Comparison of ENCODE assay signal across 22 cellular contexts in genomic region chr3:122620399-122620798, GRCh38. TPM values are rescaled to one million over a fixed set of nuclear protein-coding genes. Genes with fewer than 3 reads are reported as not detected.
DNase-seq lines count a peak whose midpoint lies in the region; ATAC-seq and TF ChIP-seq lines count a peak whose summit lies in the region.
"Had no signal": no experiment of that assay in that cellular context is flagged by ENCODE, and none has a peak within 500 bp of the region (broad histone marks: within the 10 kb centered on the region; RNA-seq: fewer than 3 reads in every experiment).

No MANE protein-coding gene starts in this region.

- H3K4me1 ChIP-seq in body of pancreas: no peaks in the 10 kb centered on the region
- H3K4me1 ChIP-seq: BE2C had no signal

- peaks cover 10% of the 10 kb centered on the region for H3K4me1 Mint-ChIP-seq in activated naive CD8-positive, alpha-beta T cell treated with anti-CD3 and anti-CD28 coated beads, Interleukin-2, amount 50 U/mL, for 24 hours
- no peaks in the 10 kb centered on the region for H3K4me1 Mint-ChIP-seq in activated naive CD8-positive, alpha-beta T cell treated with anti-CD3 and anti-CD28 coated beads for 36 hours
- peaks cover 51 to 82% (median 62%) of the 10 kb centered on the region in 3 donors for H3K4me1 Mint-ChIP-seq in naive B cell
- H3K4me1 Mint-ChIP-seq in CD14-positive monocyte: peaks cover 3% of the 10 kb centered on the region

- H3K36me3 Mint-ChIP-seq in activated naive CD8-positive, alpha-beta T cell treated with anti-CD3 and anti-CD28 coated beads, Interleukin-2, amount 50 U/mL, for 24 hours (ENCODE audit: low read depth): peaks cover 34% of the 10 kb centered on the region
- H3K36me3 Mint-ChIP-seq in activated naive CD8-positive, alpha-beta T cell treated with anti-CD3 and anti-CD28 coated beads for 36 hours: peaks cover 16% of the 10 kb centered on the region
- peaks cover 41 to 46% of the 10 kb centered on the region in 2 donors for H3K36me3 Mint-ChIP-seq in naive B cell
- H3K36me3 Mint-ChIP-seq in CD14-positive monocyte: peaks cover 0 to 21% of the 10 kb centered on the region in 2 donors

- WGBS in body of pancreas, 2 donors: 26 to 37% methylated on average over 4 of the region's 4 CpGs

- peak overlapping the region; percentile 37 for H3K27ac Mint-ChIP-seq in activated naive CD8-positive, alpha-beta T cell treated with anti-CD3 and anti-CD28 coated beads, Interleukin-2, amount 50 U/mL, for 24 hours
- no peak overlapping the region for H3K27ac Mint-ChIP-seq in activated naive CD8-positive, alpha-beta T cell treated with anti-CD3 and anti-CD28 coated beads for 36 hours
- peak overlapping the region in 5 of 6 donors; percentile 72 to 94 (median 84) for H3K27ac Mint-ChIP-seq in naive B cell
- no peak overlapping the region for H3K27ac Mint-ChIP-seq in CD14-positive monocyte
- H3K27ac Mint-ChIP-seq: CD8-positive, alpha-beta T cell had no signal

- H3K27ac ChIP-seq in body of pancreas: no peak overlapping the region
- H3K27ac ChIP-seq: SK-N-MC had no signal

- no peaks in the 10 kb centered on the region for H3K36me3 ChIP-seq in body of pancreas (replicated peaks in 1 of 2; ENCODE audit: insufficient read depth in 1 of 2, low read depth in 2 of 2)
- H3K36me3 ChIP-seq: BE2C had no signal

- H3K4me3 Mint-ChIP-seq in activated naive CD8-positive, alpha-beta T cell treated with anti-CD3 and anti-CD28 coated beads, Interleukin-2, amount 50 U/mL, for 24 hours: no peak overlapping the region
- H3K4me3 Mint-ChIP-seq in activated naive CD8-positive, alpha-beta T cell treated with anti-CD3 and anti-CD28 coated beads for 36 hours: no peak overlapping the region
- H3K4me3 Mint-ChIP-seq in naive B cell (peak overlapping the region in 3 of 8 donors; percentile 12 to 73 (median 26)), CD14-positive monocyte (no peak overlapping the region)
- H3K4me3 Mint-ChIP-seq: CD8-positive, alpha-beta T cell had no signal

- no peak overlapping the region for H3K4me3 ChIP-seq in body of pancreas
- H3K4me3 ChIP-seq: SK-N-MC had no signal

- no peak for DNase-seq in activated naive CD8-positive, alpha-beta T cell treated with anti-CD3 and anti-CD28 coated beads, Interleukin-2, amount 50 U/mL, for 24 hours
- no peak for DNase-seq in activated naive CD8-positive, alpha-beta T cell treated with anti-CD3 and anti-CD28 coated beads for 36 hours
- DNase-seq in body of pancreas: no peak
- DNase-seq in naive B cell: no peak
- no peak for DNase-seq in CD14-positive monocyte (ENCODE audit: low spot score)
- DNase-seq in GM19240 (ENCODE audit: insufficient read length, low spot score): no peak
- no peak for DNase-seq in Ammon's horn (ENCODE audit: low spot score)
- DNase-seq: BE2C; CD8-positive, alpha-beta T cell; GOT3; IMR-90; NCI-H2081 treated with DMSO at 0.1 percent for 48 hours; NCI-H2171 treated with DMSO at 0.1 percent for 48 hours; NCI-H446; NCI-H526; PC-3; RPMI8226; SHP77 treated with DMSO at 0.1 percent for 48 hours; SW 1271 had no signal

- no peak for ATAC-seq in activated naive CD8-positive, alpha-beta T cell treated with anti-CD3 and anti-CD28 coated beads, Interleukin-2, amount 50 U/mL, for 24 hours
- ATAC-seq in body of pancreas (peak; percentile 33), naive B cell (ENCODE audit: low read depth in 2 of 2) (no peak)
- ATAC-seq: CD8-positive, alpha-beta T cell; HCT116; PC-3 had no signal

- H3K27me3 Mint-ChIP-seq in activated naive CD8-positive, alpha-beta T cell treated with anti-CD3 and anti-CD28 coated beads, Interleukin-2, amount 50 U/mL, for 24 hours: no peaks in the 10 kb centered on the region
- no peaks in the 10 kb centered on the region for H3K27me3 Mint-ChIP-seq in activated naive CD8-positive, alpha-beta T cell treated with anti-CD3 and anti-CD28 coated beads for 36 hours
- no peaks in the 10 kb centered on the region for H3K27me3 Mint-ChIP-seq in naive B cell
- peaks cover 0 to 2% (median 0%) of the 10 kb centered on the region in 3 donors for H3K27me3 Mint-ChIP-seq in CD14-positive monocyte (ENCODE audit: low read depth in 3 of 3)

- no peaks in the 10 kb centered on the region for H3K9me3 Mint-ChIP-seq in activated naive CD8-positive, alpha-beta T cell treated with anti-CD3 and anti-CD28 coated beads, Interleukin-2, amount 50 U/mL, for 24 hours
- H3K9me3 Mint-ChIP-seq in activated naive CD8-positive, alpha-beta T cell treated with anti-CD3 and anti-CD28 coated beads for 36 hours: no peaks in the 10 kb centered on the region
- H3K9me3 Mint-ChIP-seq in naive B cell (peaks cover 0 to 2% (median 0%) of the 10 kb centered on the region in 7 donors), CD14-positive monocyte (no peaks in the 10 kb centered on the region)
- H3K9me3 Mint-ChIP-seq: CD8-positive, alpha-beta T cell had no signal

- intact Hi-C loops in body of pancreas (cut with DNase I): no loop called here
- intact Hi-C loops in CD14-positive monocyte (cut with micrococcal nuclease): no loop called here

- no peak for TF ChIP-seq POLR2A in body of pancreas (IDR thresholded peaks at IDR 0.05)

- TF ChIP-seq CTCF in body of pancreas (IDR thresholded peaks at IDR 0.05) (no peak), CD14-positive monocyte (IDR thresholded peaks at IDR 0.05) (no peak)

- H3K9me3 ChIP-seq in body of pancreas: no peaks in the 10 kb centered on the region
- H3K9me3 ChIP-seq: BE2C had no signal

- H3K27me3 ChIP-seq in body of pancreas: no peaks in the 10 kb centered on the region

RNA-seq across cellular contexts. Expression of gene PARP15, which starts 42.9 kb away (rescaled TPM):
- 1 to 10 TPM; 8.7 to 9.1 TPM for total RNA-seq in activated naive CD8-positive, alpha-beta T cell treated with anti-CD3 and anti-CD28 coated beads for 36 hours
- under 1 TPM in 1 of 2 donors, not detected in 1; 0.52 TPM for total RNA-seq in body of pancreas
- 10 to 100 TPM; 10.9 to 24.4 (median 17.8) TPM for polyA plus RNA-seq in naive B cell (ENCODE audit: low read depth in 6 of 6)
- under 1 TPM; 0.23 to 0.28 TPM for polyA plus RNA-seq in CD14-positive monocyte
- total RNA-seq: G401, IMR-90, PC-3 had no signal

RNA-seq across cellular contexts. Expression of gene DTX3L, which starts 56.3 kb away (rescaled TPM):
- 10 to 100 TPM; 52.8 to 54.9 TPM for total RNA-seq in activated naive CD8-positive, alpha-beta T cell treated with anti-CD3 and anti-CD28 coated beads for 36 hours
- total RNA-seq in body of pancreas: 10 to 100 TPM; 13.5 to 17.6 TPM
- 10 to 100 TPM; 10.9 to 34.1 (median 27.0) TPM for polyA plus RNA-seq in naive B cell (ENCODE audit: low read depth in 6 of 6)
- polyA plus RNA-seq in CD14-positive monocyte: 10 to 100 TPM; 17.7 to 29.0 TPM

RNA-seq across cellular contexts. Expression of gene PARP9, which starts 56.3 kb away (rescaled TPM):
- 10 to 100 TPM; 39.0 to 40.9 TPM for total RNA-seq in activated naive CD8-positive, alpha-beta T cell treated with anti-CD3 and anti-CD28 coated beads for 36 hours
- total RNA-seq in body of pancreas: 10 to 100 TPM; 13.2 to 17.1 TPM
- polyA plus RNA-seq in naive B cell (ENCODE audit: low read depth in 6 of 6) (10 to 100 TPM; 13.1 to 26.2 (median 18.8) TPM), CD14-positive monocyte (10 to 100 TPM; 31.4 to 43.3 TPM)

Comparison
In these comparisons a context has a peak if more than half of its experiments do, and no peak if none do; other contexts are left out.
1. H3K27ac Mint-ChIP-seq: peak in activated naive CD8-positive, alpha-beta T cell treated with anti-CD3 and anti-CD28 coated beads, Interleukin-2, amount 50 U/mL, for 24 hours (single experiment) and naive B cell (5 of 6); none in activated naive CD8-positive, alpha-beta T cell treated with anti-CD3 and anti-CD28 coated beads for 36 hours (single experiment) and CD14-positive monocyte (0 of 7).
2. RNA of gene PARP15, which starts 42.9 kb away (total RNA-seq): 8.7 to 9.1 TPM in activated naive CD8-positive, alpha-beta T cell treated with anti-CD3 and anti-CD28 coated beads for 36 hours; 0.52 TPM in body of pancreas; every median in the first group is over 4 times any median in the second.